In genomic region chr1:204566583-204566955, GRCh38 we compare ENCODE assay signal across 11 cellular contexts.
"Had no signal": no experiment of that assay in that cellular context is flagged by ENCODE, and none has a peak within 500 bp of the region (broad histone marks: within the 10 kb centered on the region; RNA-seq: fewer than 3 reads in every experiment).

No MANE protein-coding gene starts in this region.

- DNase-seq: activated B cell treated with CpG ODN at 0.5 μM for 24 hours; activated CD8-positive, alpha-beta memory T cell treated with anti-CD3 and anti-CD28 coated beads, Interleukin-2, amount 50 U/mL, for 48 hours; gastrocnemius medialis; right lobe of liver; upper lobe of right lung had no signal

- H3K9me3 ChIP-seq: ascending aorta, gastrocnemius medialis, heart left ventricle, right lobe of liver, suprapubic skin, upper lobe of right lung had no signal

- H3K27me3 Mint-ChIP-seq: activated B cell treated with CpG ODN at 0.5 μM for 24 hours; stimulated activated naive CD8-positive, alpha-beta T cell treated with anti-CD3 and anti-CD28 coated beads, Interleukin-15, Interleukin-2, amounts not matched to agents 100 ng/mL and 50 ng/mL, for 24 hours had no signal

- H3K27ac Mint-ChIP-seq: stimulated activated naive CD8-positive, alpha-beta T cell treated with anti-CD3 and anti-CD28 coated beads, Interleukin-15, Interleukin-2, amounts not matched to agents 100 ng/mL and 50 ng/mL, for 24 hours had no signal

- H3K4me3 ChIP-seq: ascending aorta, gastrocnemius medialis, heart left ventricle, right lobe of liver, suprapubic skin, upper lobe of right lung had no signal

- H3K4me3 Mint-ChIP-seq: activated B cell treated with CpG ODN at 0.5 μM for 24 hours; immature natural killer cell; stimulated activated naive CD8-positive, alpha-beta T cell treated with anti-CD3 and anti-CD28 coated beads, Interleukin-15, Interleukin-2, amounts not matched to agents 100 ng/mL and 50 ng/mL, for 24 hours had no signal

- H3K27me3 ChIP-seq: ascending aorta, gastrocnemius medialis, heart left ventricle, right lobe of liver, suprapubic skin, upper lobe of right lung had no signal

- H3K36me3 ChIP-seq: right lobe of liver had no signal

- H3K27ac ChIP-seq: ascending aorta, gastrocnemius medialis, heart left ventricle, right lobe of liver, suprapubic skin, upper lobe of right lung had no signal

- H3K4me1 ChIP-seq: ascending aorta, gastrocnemius medialis, heart left ventricle, right lobe of liver, upper lobe of right lung had no signal

- H3K9me3 Mint-ChIP-seq: activated B cell treated with CpG ODN at 0.5 μM for 24 hours; immature natural killer cell; nephron; stimulated activated naive CD8-positive, alpha-beta T cell treated with anti-CD3 and anti-CD28 coated beads, Interleukin-15, Interleukin-2, amounts not matched to agents 100 ng/mL and 50 ng/mL, for 24 hours had no signal
